Comparison of ENCODE assay signal across 18 cellular contexts in genomic region chr12:71641390-71641789, GRCh38. TPM values are rescaled to one million over a fixed set of nuclear protein-coding genes. Genes with fewer than 3 reads are reported as not detected.
DNase-seq lines count a peak whose midpoint lies in the region; ATAC-seq and TF ChIP-seq lines count a peak whose summit lies in the region.
"Had no signal": no experiment of that assay in that cellular context is flagged by ENCODE, and none has a peak within 500 bp of the region (broad histone marks: within the 10 kb centered on the region; RNA-seq: fewer than 3 reads in every experiment).

No MANE protein-coding gene starts in this region.

- no peak overlapping the region for H3K4me3 ChIP-seq in GM23248
- no peak overlapping the region for H3K4me3 ChIP-seq in naive thymus-derived CD4-positive, alpha-beta T cell (ENCODE audit: low read length)
- H3K4me3 ChIP-seq: ascending aorta, GM23338, tibial artery had no signal

- H3K36me3 ChIP-seq in GM23248 (ENCODE audit: low read depth): peaks cover 85% of the 10 kb centered on the region
- H3K36me3 ChIP-seq in naive thymus-derived CD4-positive, alpha-beta T cell (ENCODE audit: control insufficient read depth in 2 of 3, insufficient read depth in 3 of 3, low read length in 3 of 3): peaks cover 13 to 43% (median 42%) of the 10 kb centered on the region in 3 experiments

- WGBS in GM23248 (ENCODE audit: low coverage in 1 of 2, low lambda C conversion rate in 2 of 2, missing lambda C conversion rate in 2 of 2), 2 experiments: 78 to 79% methylated on average over 2 of the region's 2 CpGs

- POLR2A ChIA-PET in naive thymus-derived CD4-positive, alpha-beta T cell (lab: Charles Lee): no interaction called here

- intact Hi-C loops in naive thymus-derived CD4-positive, alpha-beta T cell (cut with micrococcal nuclease): no loop called here

- 0 out of 2 replicates have a peak overlapping the region, but pooled peaks have one; percentile 1 for H3K27ac ChIP-seq in GM23248
- H3K27ac ChIP-seq in naive thymus-derived CD4-positive, alpha-beta T cell (ENCODE audit: low read depth, low read length): no peak overlapping the region
- H3K27ac ChIP-seq: ascending aorta, tibial artery had no signal

- in situ Hi-C loops in GM23248 (cut with MboI): no loop called here

- no peaks in the 10 kb centered on the region for H3K27me3 Mint-ChIP-seq in activated T-cell treated with anti-CD3 and anti-CD28 coated beads, Interleukin-2, amount 50 U/mL, for 72 hours (ENCODE audit: low read depth)
- no peaks in the 10 kb centered on the region for H3K27me3 Mint-ChIP-seq in activated T-cell treated with anti-CD3 and anti-CD28 coated beads, Interleukin-2, amount 50 U/mL, for 4 hours (ENCODE audit: low read depth)
- no peaks in the 10 kb centered on the region for H3K27me3 Mint-ChIP-seq in activated naive CD8-positive, alpha-beta T cell
- no peaks in the 10 kb centered on the region for H3K27me3 Mint-ChIP-seq in naive thymus-derived CD4-positive, alpha-beta T cell
- H3K27me3 Mint-ChIP-seq: stimulated activated naive B cell treated with anti-CD40 and anti-IgM and Interleukin-4, amounts not matched to agents 10 μg/mL and 1 μg/mL and 100 μg/mL, for 72 hours had no signal

- H3K9me3 Mint-ChIP-seq in activated T-cell treated with anti-CD3 and anti-CD28 coated beads, Interleukin-2, amount 50 U/mL, for 72 hours: no peaks in the 10 kb centered on the region
- H3K9me3 Mint-ChIP-seq in activated T-cell treated with anti-CD3 and anti-CD28 coated beads, Interleukin-2, amount 50 U/mL, for 4 hours: no peaks in the 10 kb centered on the region
- no peaks in the 10 kb centered on the region for H3K9me3 Mint-ChIP-seq in activated naive CD8-positive, alpha-beta T cell (ENCODE audit: low read depth)
- no peaks in the 10 kb centered on the region for H3K9me3 Mint-ChIP-seq in naive thymus-derived CD4-positive, alpha-beta T cell
- H3K9me3 Mint-ChIP-seq: activated T-helper 2 cell treated with anti-CD3 and anti-CD28 coated beads, Interferon-gamma antibody, Interleukin-2, Interleukin-4, amounts not matched to agents 10 μg/mL and 5 μg/mL and 100 μg/mL, durations not matched to agents 14 hours and 24 hours and 36 hours; GM23338; stimulated activated naive B cell treated with anti-CD40 and anti-IgM and Interleukin-4, amounts not matched to agents 10 μg/mL and 1 μg/mL and 100 μg/mL, for 72 hours had no signal

- no peak for ATAC-seq in activated T-cell treated with anti-CD3 and anti-CD28 coated beads, Interleukin-2, amount 50 U/mL, for 72 hours (replicated peaks in 1 of 2)
- ATAC-seq in activated T-cell treated with anti-CD3 and anti-CD28 coated beads, Interleukin-2, amount 50 U/mL, for 4 hours: no peak
- no peak for ATAC-seq in naive thymus-derived CD4-positive, alpha-beta T cell
- ATAC-seq in GM18517 (IDR thresholded peaks at IDR 0.05; ENCODE audit: unreplicated experiment) (no peak), GM18505 (IDR thresholded peaks at IDR 0.05; ENCODE audit: unreplicated experiment) (no peak)
- ATAC-seq: GM23338; stimulated activated naive B cell treated with anti-CD40 and anti-IgM and Interleukin-4, amounts not matched to agents 10 μg/mL and 1 μg/mL and 100 μg/mL, for 72 hours had no signal

- CTCF ChIA-PET in naive thymus-derived CD4-positive, alpha-beta T cell (lab: Charles Lee): no interaction called here

- H3K4me1 ChIP-seq in GM23248 (ENCODE audit: insufficient read depth): no peaks in the 10 kb centered on the region
- H3K4me1 ChIP-seq in naive thymus-derived CD4-positive, alpha-beta T cell (ENCODE audit: control insufficient read depth in 2 of 2, insufficient read depth in 2 of 2, low read length in 2 of 2): peaks cover 0 to 4% of the 10 kb centered on the region in 2 donors
- H3K4me1 ChIP-seq: ascending aorta had no signal

- no peaks in the 10 kb centered on the region for H4K20me1 ChIP-seq in GM23248 (ENCODE audit: insufficient read depth)

- TF ChIP-seq POLR2A in GM18505 (IDR thresholded peaks at IDR 0.05; ENCODE audit: borderline replicate concordance, extremely low read depth, insufficient read depth, insufficient read length): no peak

- H3K27ac Mint-ChIP-seq in activated T-cell treated with anti-CD3 and anti-CD28 coated beads, Interleukin-2, amount 50 U/mL, for 72 hours: peak overlapping the region; percentile 89
- peak overlapping the region; percentile 72 for H3K27ac Mint-ChIP-seq in activated naive CD8-positive, alpha-beta T cell
- H3K27ac Mint-ChIP-seq in naive thymus-derived CD4-positive, alpha-beta T cell: peak overlapping the region in 7 of 9 donors; percentile 8 to 73 (median 29)
- H3K27ac Mint-ChIP-seq: GM23338 had no signal

- peaks cover 44% of the 10 kb centered on the region for H3F3A ChIP-seq in GM23248 (ENCODE audit: insufficient read depth)

- peaks cover 98% of the 10 kb centered on the region for H3K79me2 ChIP-seq in GM23248 (ENCODE audit: insufficient read depth)

- H3K36me3 Mint-ChIP-seq in activated T-cell treated with anti-CD3 and anti-CD28 coated beads, Interleukin-2, amount 50 U/mL, for 72 hours (ENCODE audit: insufficient read depth in 2 of 2): peaks cover 6 to 47% of the 10 kb centered on the region in 2 donors
- peaks cover 47% of the 10 kb centered on the region for H3K36me3 Mint-ChIP-seq in activated T-cell treated with anti-CD3 and anti-CD28 coated beads, Interleukin-2, amount 50 U/mL, for 4 hours (ENCODE audit: insufficient read depth)
- peaks cover 9% of the 10 kb centered on the region for H3K36me3 Mint-ChIP-seq in activated naive CD8-positive, alpha-beta T cell
- peaks cover 13 to 30% (median 26%) of the 10 kb centered on the region in 5 donors for H3K36me3 Mint-ChIP-seq in naive thymus-derived CD4-positive, alpha-beta T cell

- peak overlapping the region in 1 of 2 donors; percentile 19 for H3K4me3 Mint-ChIP-seq in activated T-cell treated with anti-CD3 and anti-CD28 coated beads, Interleukin-2, amount 50 U/mL, for 72 hours
- no peak overlapping the region for H3K4me3 Mint-ChIP-seq in activated T-cell treated with anti-CD3 and anti-CD28 coated beads, Interleukin-2, amount 50 U/mL, for 4 hours
- H3K4me3 Mint-ChIP-seq in activated naive CD8-positive, alpha-beta T cell: no peak overlapping the region
- H3K4me3 Mint-ChIP-seq in naive thymus-derived CD4-positive, alpha-beta T cell: no peak overlapping the region
- H3K4me3 Mint-ChIP-seq: GM23338; stimulated activated naive B cell treated with anti-CD40 and anti-IgM and Interleukin-4, amounts not matched to agents 10 μg/mL and 1 μg/mL and 100 μg/mL, for 72 hours had no signal

- peaks cover 53% of the 10 kb centered on the region for H3K4me1 Mint-ChIP-seq in activated T-cell treated with anti-CD3 and anti-CD28 coated beads, Interleukin-2, amount 50 U/mL, for 72 hours (ENCODE audit: low read depth)
- H3K4me1 Mint-ChIP-seq in activated T-cell treated with anti-CD3 and anti-CD28 coated beads, Interleukin-2, amount 50 U/mL, for 4 hours (ENCODE audit: low read depth): peaks cover 32% of the 10 kb centered on the region
- peaks cover 32% of the 10 kb centered on the region for H3K4me1 Mint-ChIP-seq in activated naive CD8-positive, alpha-beta T cell (ENCODE audit: low read depth)
- peaks cover 17 to 35% (median 26%) of the 10 kb centered on the region in 7 donors for H3K4me1 Mint-ChIP-seq in naive thymus-derived CD4-positive, alpha-beta T cell
- H3K4me1 Mint-ChIP-seq: GM23338 had no signal

- no peak overlapping the region for H2AFZ ChIP-seq in GM23248
- H2AFZ ChIP-seq: GM23338 had no signal

- no peaks in the 10 kb centered on the region for H3K27me3 ChIP-seq in GM23248 (replicated peaks; ENCODE audit: insufficient read depth)
- no peaks in the 10 kb centered on the region for H3K27me3 ChIP-seq in naive thymus-derived CD4-positive, alpha-beta T cell (ENCODE audit: control insufficient read depth in 2 of 2, insufficient read depth in 2 of 2, low read length in 2 of 2)
- H3K27me3 ChIP-seq: ascending aorta, tibial artery had no signal

- no peaks in the 10 kb centered on the region for H3K9me2 ChIP-seq in GM23248 (ENCODE audit: insufficient read depth)

- no peaks in the 10 kb centered on the region for H3K9me3 ChIP-seq in GM23248 (ENCODE audit: low read depth)
- H3K9me3 ChIP-seq in naive thymus-derived CD4-positive, alpha-beta T cell (ENCODE audit: control insufficient read depth in 2 of 3, low read length in 3 of 3): no peaks in the 10 kb centered on the region
- H3K9me3 ChIP-seq: ascending aorta, tibial artery had no signal

- H3K9ac ChIP-seq in GM23248: no peak overlapping the region

- H3K4me2 ChIP-seq in GM23248 (ENCODE audit: unreplicated experiment): no peak overlapping the region
- H3K4me2 ChIP-seq: GM23338 had no signal

- DNase-seq in activated T-cell treated with anti-CD3 and anti-CD28 coated beads, Interleukin-2, amount 50 U/mL, for 72 hours: no peak
- no peak for DNase-seq in activated T-cell treated with anti-CD3 and anti-CD28 coated beads, Interleukin-2, amount 50 U/mL, for 4 hours
- DNase-seq in GM23248 (no peak), occipital lobe (lab: John Stamatoyannopoulos, UW) (no peak)
- DNase-seq in naive thymus-derived CD4-positive, alpha-beta T cell: no peak
- DNase-seq: activated CD4-positive, alpha-beta T cell treated with anti-CD3 and anti-CD28 coated beads, Interleukin-2, amount 50 U/mL, for 48 hours; COR-L47; EL; KBM-7; NCI-H2029 treated with DMSO at 0.1 percent for 48 hours; stimulated activated naive B cell treated with anti-CD40 and anti-IgM and Interleukin-4, amounts not matched to agents 10 μg/mL and 1 μg/mL and 100 μg/mL, for 72 hours; tibial artery had no signal

RNA-seq across cellular contexts. Expression of gene ZFC3H1, which starts 22.3 kb away (rescaled TPM):
- total RNA-seq in activated T-cell treated with anti-CD3 and anti-CD28 coated beads, Interleukin-2, amount 50 U/mL, for 72 hours: 10 to 100 TPM; 87.7 to 98.7 TPM
- total RNA-seq in activated T-cell treated with anti-CD3 and anti-CD28 coated beads, Interleukin-2, amount 50 U/mL, for 4 hours: 10 to 100 TPM; 26.1 to 37.2 (median 28.6) TPM
- 13.4 and 15.1 TPM in 2 replicates for total RNA-seq in GM23248 (2014; rRNA removed; shearing (Covaris generic))
- 25.4 and 27.0 TPM in 2 replicates for polyA plus RNA-seq in GM23248 (2016; fragmentation: Nextera tagmentation; extraction: Ambion mirVana)
- total RNA-seq in naive thymus-derived CD4-positive, alpha-beta T cell: 100 to 1,000 TPM in 4 of 5 experiments, 10 to 100 TPM in 1; 74.6 to 147 (median 133) TPM
- polyA plus RNA-seq in naive thymus-derived CD4-positive, alpha-beta T cell: 10 to 100 TPM; 26.3 to 29.8 TPM
- total RNA-seq in occipital lobe: 42.7 TPM

RNA-seq across cellular contexts. Expression of gene THAP2, which starts 22.7 kb away (rescaled TPM):
- 10 to 100 TPM; 13.8 to 15.1 TPM for total RNA-seq in activated T-cell treated with anti-CD3 and anti-CD28 coated beads, Interleukin-2, amount 50 U/mL, for 72 hours
- total RNA-seq in activated T-cell treated with anti-CD3 and anti-CD28 coated beads, Interleukin-2, amount 50 U/mL, for 4 hours: 10 to 100 TPM in 2 of 3 donors, 1 to 10 TPM in 1; 6.5 to 11.6 (median 10.1) TPM
- 8.0 and 10.3 TPM in 2 replicates for total RNA-seq in GM23248 (2014; rRNA removed; shearing (Covaris generic))
- polyA plus RNA-seq in GM23248 (2016; fragmentation: Nextera tagmentation; extraction: Ambion mirVana): 5.0 and 7.0 TPM in 2 replicates
- total RNA-seq in naive thymus-derived CD4-positive, alpha-beta T cell: 10 to 100 TPM in 4 of 5 experiments, 1 to 10 TPM in 1; 9.2 to 21.7 (median 14.4) TPM
- polyA plus RNA-seq in naive thymus-derived CD4-positive, alpha-beta T cell: 1 to 10 TPM; 4.9 to 9.7 TPM
- total RNA-seq in occipital lobe: 47.9 TPM

RNA-seq across cellular contexts. Expression of gene TMEM19, which starts 44.5 kb away (rescaled TPM):
- 10 to 100 TPM; 15.0 to 18.5 TPM for total RNA-seq in activated T-cell treated with anti-CD3 and anti-CD28 coated beads, Interleukin-2, amount 50 U/mL, for 72 hours
- total RNA-seq in activated T-cell treated with anti-CD3 and anti-CD28 coated beads, Interleukin-2, amount 50 U/mL, for 4 hours: 10 to 100 TPM; 10.4 to 17.8 (median 14.8) TPM
- 25.8 and 40.5 TPM in 2 replicates for total RNA-seq in GM23248 (2014; rRNA removed; shearing (Covaris generic))
- 16.0 and 18.2 TPM in 2 replicates for polyA plus RNA-seq in GM23248 (2016; fragmentation: Nextera tagmentation; extraction: Ambion mirVana)
- 10 to 100 TPM; 13.9 to 17.7 (median 14.7) TPM for total RNA-seq in naive thymus-derived CD4-positive, alpha-beta T cell
- 10 to 100 TPM; 25.3 to 43.0 TPM for polyA plus RNA-seq in naive thymus-derived CD4-positive, alpha-beta T cell
- total RNA-seq in occipital lobe: 68.5 TPM

Comparison
In these comparisons a context has a peak if more than half of its experiments do, and no peak if none do; other contexts are left out.
1. H3K27ac Mint-ChIP-seq: peak in every context shown above with its lines; median percentile 89 in activated T-cell treated with anti-CD3 and anti-CD28 coated beads, Interleukin-2, amount 50 U/mL, for 72 hours; 72 in activated naive CD8-positive, alpha-beta T cell; 29 in naive thymus-derived CD4-positive, alpha-beta T cell.